Comparison of ENCODE assay signal across 9 cellular contexts in genomic region chr21:45366931-45367401, GRCh38. TPM values are rescaled to one million over a fixed set of nuclear protein-coding genes. Genes with fewer than 3 reads are reported as not detected.
DNase-seq lines count a peak whose midpoint lies in the region; ATAC-seq lines count a peak whose summit lies in the region.
"Had no signal": no experiment of that assay in that cellular context is flagged by ENCODE, and none has a peak within 500 bp of the region (broad histone marks: within the 10 kb centered on the region; RNA-seq: fewer than 3 reads in every experiment).

No MANE protein-coding gene starts in this region.

- H3K27ac Mint-ChIP-seq in activated naive CD8-positive, alpha-beta T cell treated with anti-CD3 and anti-CD28 coated beads, Interleukin-2, amount 50 U/mL, for 24 hours: no peak overlapping the region

- no peaks in the 10 kb centered on the region for H3K36me3 ChIP-seq in BLaER1 treated with 17β-estradiol and CSF1 and Interleukin-3, amounts not matched to agents 10 nM and 100 nM
- no peaks in the 10 kb centered on the region for H3K36me3 ChIP-seq in SJCRH30

- DNase-seq in SJCRH30: peak; percentile 69 to 70
- DNase-seq in glomerular visceral epithelial cell (ENCODE audit: extremely low spot score): peak; percentile 99
- peak; percentile 89 for DNase-seq in posterior vena cava (ENCODE audit: low spot score)
- DNase-seq in NCI-H446 (lab: John Stamatoyannopoulos, UW): no peak
- no peak for DNase-seq in activated naive CD8-positive, alpha-beta T cell treated with anti-CD3 and anti-CD28 coated beads, Interleukin-2, amount 50 U/mL, for 24 hours
- DNase-seq: activated gamma-delta T cell treated with Interleukin-2 at 50 U/mL for 16 hours had no signal

- H3K4me1 Mint-ChIP-seq in activated naive CD8-positive, alpha-beta T cell treated with anti-CD3 and anti-CD28 coated beads, Interleukin-2, amount 50 U/mL, for 24 hours: peaks cover 31% of the 10 kb centered on the region

- H3K4me1 ChIP-seq in BLaER1 treated with 17β-estradiol and CSF1 and Interleukin-3, amounts not matched to agents 10 nM and 100 nM: peaks cover 40 to 82% (median 80%) of the 10 kb centered on the region in 10 experiments
- H3K4me1 ChIP-seq in SJCRH30: peaks cover 34% of the 10 kb centered on the region

- no peaks in the 10 kb centered on the region for H3K9me3 Mint-ChIP-seq in activated naive CD8-positive, alpha-beta T cell treated with anti-CD3 and anti-CD28 coated beads, Interleukin-2, amount 50 U/mL, for 24 hours

- H3K36me3 Mint-ChIP-seq in activated naive CD8-positive, alpha-beta T cell treated with anti-CD3 and anti-CD28 coated beads, Interleukin-2, amount 50 U/mL, for 24 hours (ENCODE audit: low read depth): no peaks in the 10 kb centered on the region

- peak overlapping the region in 2 of 11 experiments; percentile 18 to 26; a peak in 1 of 22 replicates for H3K9ac ChIP-seq in BLaER1 treated with 17β-estradiol and CSF1 and Interleukin-3, amounts not matched to agents 10 nM and 100 nM

- no peak overlapping the region for H3K4me3 Mint-ChIP-seq in activated naive CD8-positive, alpha-beta T cell treated with anti-CD3 and anti-CD28 coated beads, Interleukin-2, amount 50 U/mL, for 24 hours

- H3K27ac ChIP-seq in BLaER1 treated with 17β-estradiol and CSF1 and Interleukin-3, amounts not matched to agents 10 nM and 100 nM: no peak overlapping the region
- no peak overlapping the region for H3K27ac ChIP-seq in SJCRH30

- no peaks in the 10 kb centered on the region for H4K20me1 ChIP-seq in BLaER1 treated with 17β-estradiol and CSF1 and Interleukin-3, amounts not matched to agents 10 nM and 100 nM

- H3K9me3 ChIP-seq in BLaER1 treated with 17β-estradiol and CSF1 and Interleukin-3, amounts not matched to agents 10 nM and 100 nM (replicated peaks in 1 of 11): no peaks in the 10 kb centered on the region; a peak in 1 of 22 replicates
- H3K9me3 ChIP-seq in SJCRH30 (replicated peaks): no peaks in the 10 kb centered on the region

- ATAC-seq in HG03521 (IDR thresholded peaks at IDR 0.05; ENCODE audit: unreplicated experiment): no peak
- ATAC-seq in activated naive CD8-positive, alpha-beta T cell treated with anti-CD3 and anti-CD28 coated beads, Interleukin-2, amount 50 U/mL, for 24 hours: no peak
- no peak for ATAC-seq in GM21717 (IDR thresholded peaks at IDR 0.05; ENCODE audit: unreplicated experiment)

- peaks cover 0 to 27% (median 11%) of the 10 kb centered on the region in 11 experiments; a peak in 14 of 22 replicates for H3K27me3 ChIP-seq in BLaER1 treated with 17β-estradiol and CSF1 and Interleukin-3, amounts not matched to agents 10 nM and 100 nM
- H3K27me3 ChIP-seq in SJCRH30: no peaks in the 10 kb centered on the region

- peak overlapping the region in 9 of 11 experiments; percentile 18 to 78 (median 56); a peak in 15 of 22 replicates for H3K4me2 ChIP-seq in BLaER1 treated with 17β-estradiol and CSF1 and Interleukin-3, amounts not matched to agents 10 nM and 100 nM

- intact Hi-C loops in posterior vena cava (cut with DNase I): no loop called here

- no peak overlapping the region for H3K4me3 ChIP-seq in BLaER1 treated with 17β-estradiol and CSF1 and Interleukin-3, amounts not matched to agents 10 nM and 100 nM
- H3K4me3 ChIP-seq in SJCRH30: no peak overlapping the region

- peaks cover 15% of the 10 kb centered on the region for H3K27me3 Mint-ChIP-seq in activated naive CD8-positive, alpha-beta T cell treated with anti-CD3 and anti-CD28 coated beads, Interleukin-2, amount 50 U/mL, for 24 hours

RNA-seq across cellular contexts. Expression of gene COL18A1, which starts 38.0 kb away (rescaled TPM):
- total RNA-seq in SJCRH30 (2014; rRNA removed; shearing (Covaris generic)): 18.5 and 19.5 TPM in 2 replicates
- 100 to 1,000 TPM; 117 to 133 TPM for total RNA-seq in posterior vena cava

Comparison
In these comparisons a context has a peak if more than half of its experiments do, and no peak if none do; other contexts are left out.
1. DNase-seq: peak in SJCRH30 (2 of 2), glomerular visceral epithelial cell (single experiment) and posterior vena cava (single experiment); none in NCI-H446 (0 of 2) and activated naive CD8-positive, alpha-beta T cell treated with anti-CD3 and anti-CD28 coated beads, Interleukin-2, amount 50 U/mL, for 24 hours (single experiment).